8 cellular contexts compared by ENCODE assay signal in genomic region chr10:110530131-110530831, GRCh38. TPM values are rescaled to one million over a fixed set of nuclear protein-coding genes. Genes with fewer than 3 reads are reported as not detected.
A peak's percentile ranks its signal among the peaks of the same experiment; 100 is the strongest.
DNase-seq lines count a peak whose midpoint lies in the region; ATAC-seq and TF ChIP-seq lines count a peak whose summit lies in the region.

No MANE protein-coding gene starts in this region.

- no peak overlapping the region for H3K14ac ChIP-seq in trophoblast cell (ENCODE audit: low read length)

- no peak overlapping the region for H3K4ac ChIP-seq in trophoblast cell (ENCODE audit: low read depth, low read length)

- H3K4me2 ChIP-seq in trophoblast cell (ENCODE audit: low read length), result peak overlapping the region; percentile 73

- no peak overlapping the region for H2BK5ac ChIP-seq in trophoblast cell (ENCODE audit: low read depth, low read length, poor library complexity)

- no peak overlapping the region for H3K18ac ChIP-seq in trophoblast cell (ENCODE audit: low read length)

- H3K4me3 ChIP-seq in fibroblast of pulmonary artery (replicated peaks; ENCODE audit: low read depth, low read length) (no peak overlapping the region), trophoblast cell (ENCODE audit: low read depth, low read length) (peak overlapping the region; percentile 28)

- no peaks in the 10 kb centered on the region for H3K36me3 ChIP-seq in trophoblast cell (ENCODE audit: control insufficient read depth in 1 of 2, insufficient read depth in 2 of 2, low read length in 2 of 2)

- no peak overlapping the region for H2BK120ac ChIP-seq in trophoblast cell (ENCODE audit: insufficient read depth, low read length, poor library complexity)

- peak overlapping the region; percentile 72 for H2AFZ ChIP-seq in trophoblast cell (ENCODE audit: insufficient read depth, low read length, poor library complexity)

- DNase-seq in NCI-H748 (lab: John Stamatoyannopoulos, UW; ENCODE audit: unreplicated experiment) (peak; percentile 46), NCI-H748 treated with DMSO at 0.1 percent for 48 hours (lab: John Stamatoyannopoulos, UW) (no peak), SW480 (ENCODE audit: low spot score) (peak; percentile 68), fibroblast of pulmonary artery (ENCODE audit: low read depth) (peak; percentile 77), trophoblast cell (peak; percentile 75 to 76)

- no peak overlapping the region for H2BK12ac ChIP-seq in trophoblast cell (ENCODE audit: low read length)

- H3K79me1 ChIP-seq in trophoblast cell (ENCODE audit: low read length), result peaks cover 2% of the 10 kb centered on the region

- peak overlapping the region; percentile 42 for H3K27ac ChIP-seq in trophoblast cell (ENCODE audit: low read depth, low read length)

- no peaks in the 10 kb centered on the region for H3K9me3 ChIP-seq in trophoblast cell (ENCODE audit: insufficient read depth, low read depth, low read length)

- no peak for TF ChIP-seq CTCF in fibroblast of pulmonary artery (IDR thresholded peaks at IDR 0.05; ENCODE audit: low read length, missing control alignments)

- H2AK5ac ChIP-seq in trophoblast cell (ENCODE audit: low read length), result no peak overlapping the region

- H3K4me1 ChIP-seq in trophoblast cell (ENCODE audit: control insufficient read depth in 1 of 2, insufficient read depth in 2 of 2, low read length in 2 of 2), result peaks cover 13 to 23% of the 10 kb centered on the region in 2 experiments

- H4K8ac ChIP-seq in trophoblast cell (ENCODE audit: low read depth, low read length), result no peak overlapping the region

- H4K12ac ChIP-seq in trophoblast cell (ENCODE audit: low read depth, low read length), result no peak overlapping the region

- peak overlapping the region; percentile 26 for H3K9ac ChIP-seq in trophoblast cell (ENCODE audit: low read length)

- no peaks in the 10 kb centered on the region for H3K79me2 ChIP-seq in trophoblast cell (ENCODE audit: control insufficient read depth, insufficient read depth, low read length, poor library complexity)

- H4K91ac ChIP-seq in trophoblast cell (ENCODE audit: low read depth, low read length), result no peak overlapping the region

- no CpG with 5 or more reads among the region's 35 CpGs for WGBS in trophoblast cell (ENCODE audit: extremely low coverage, insufficient coverage, insufficient read length)

- no peak for ATAC-seq in HG02938 (IDR thresholded peaks at IDR 0.05; ENCODE audit: unreplicated experiment)
- no peak for ATAC-seq in HG03175 (IDR thresholded peaks at IDR 0.05; ENCODE audit: unreplicated experiment)
- no peak for ATAC-seq in GM18909 (IDR thresholded peaks at IDR 0.05; ENCODE audit: poor library complexity, unreplicated experiment)

- H3K23ac ChIP-seq in trophoblast cell (ENCODE audit: low read length), result no peak overlapping the region

- H3K27me3 ChIP-seq in trophoblast cell (ENCODE audit: insufficient read depth, low read length), result no peaks in the 10 kb centered on the region

RNA-seq across cellular contexts. Expression of gene DUSP5, which starts 32.6 kb away (rescaled TPM):
- 157 and 165 TPM in 2 replicates for polyA plus RNA-seq in trophoblast cell (2013)

RNA-seq across cellular contexts. Expression of gene SMC3, which starts 37.2 kb away (rescaled TPM):
- 24.5 and 26.8 TPM in 2 replicates for polyA plus RNA-seq in trophoblast cell (2013)
